ENCODE assay signal across 17 cellular contexts in the genomic region with DNA sequence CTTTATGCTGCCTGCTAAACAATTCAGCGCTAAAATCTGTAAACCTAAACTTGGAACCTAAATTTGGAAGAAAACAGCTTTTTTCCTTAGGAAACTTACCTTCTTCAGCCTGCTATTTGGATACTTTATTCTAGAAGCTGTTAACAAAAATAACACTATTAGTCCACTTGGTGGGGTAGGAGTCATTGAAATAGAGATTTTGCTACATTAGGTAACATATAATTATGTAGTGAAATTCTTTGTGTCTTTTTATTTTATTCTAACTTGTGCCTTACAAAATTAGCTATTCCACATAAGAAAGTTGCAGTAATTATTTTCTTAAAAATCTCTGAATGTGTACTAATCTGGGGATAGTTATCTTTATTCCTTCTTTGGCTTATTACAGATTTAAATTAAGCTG.
DNase-seq lines count a peak whose midpoint lies in the region; ATAC-seq, FAIRE-seq and TF ChIP-seq lines count a peak whose summit lies in the region.
"Had no signal": no experiment of that assay in that cellular context is flagged by ENCODE, and none has a peak within 500 bp of the region (broad histone marks: within the 10 kb centered on the region; RNA-seq: fewer than 3 reads in every experiment).

No MANE protein-coding gene starts in this region.

- no peak for FAIRE-seq in HepG2 (lab: Jason Lieb, UNC)
- FAIRE-seq: G401.6 had no signal

- no peaks in the 10 kb centered on the region for H3K23me2 ChIP-seq in H9 (ENCODE audit: insufficient read length, low read depth, low read length, poor library complexity, severe bottlenecking)

- H3K4me1 ChIP-seq in H9 (ENCODE audit: insufficient read depth, low read length) (no peaks in the 10 kb centered on the region), HepG2 (ENCODE audit: insufficient read depth, low read length) (no peaks in the 10 kb centered on the region)
- H3K4me1 ChIP-seq: lower lobe of right lung, thyroid gland had no signal

- TF ChIP-seq CTCF in H9 (conservative IDR thresholded peaks at IDR 0.05): peak; percentile 48; the same call in 2 of the 3 replicates
- TF ChIP-seq CTCF in HepG2 (CRISPR knock-in tag; IDR thresholded peaks at IDR 0.05): peak; percentile 29; the same call in 1 of the 2 replicates

- no TSS peak for BruUV-seq in HepG2 (replicated peaks; lab: Mats Ljungman, UMichigan)

- no peak overlapping the region for H2BK20ac ChIP-seq in H9 (ENCODE audit: low read depth, low read length, poor library complexity, severe bottlenecking)

- H4K8ac ChIP-seq in H9 (replicated peaks; ENCODE audit: insufficient read length, low read depth, low read length): no peak overlapping the region

- no CpG with 5 or more reads among the region's 1 CpG for WGBS in H9 (ENCODE audit: extremely low coverage, insufficient read length, low lambda C conversion rate)
- 36% methylated on average over 1 of the region's 1 CpG for WGBS in HepG2 (ENCODE audit: low lambda C conversion rate)

- no peak overlapping the region for H3K56ac ChIP-seq in H9 (ENCODE audit: insufficient read length, low read depth, low read length)

- H3K4me3 Mint-ChIP-seq in H9: no peak overlapping the region

- no peaks in the 10 kb centered on the region for H3K36me3 ChIP-seq in HepG2 (replicated peaks in 1 of 2; ENCODE audit: control insufficient read depth in 1 of 2, insufficient read depth in 2 of 2, low read length in 2 of 2)
- H3K36me3 ChIP-seq: lower lobe of right lung, thyroid gland had no signal

- H3K9ac ChIP-seq in H9 (ENCODE audit: extremely low read depth, insufficient read length, low read length) (no peak overlapping the region), HepG2 (ENCODE audit: insufficient read depth, low read depth, low read length) (no peak overlapping the region)

- H3K27me3 ChIP-seq in H9 (ENCODE audit: insufficient read depth, low read length) (no peaks in the 10 kb centered on the region), HepG2 (ENCODE audit: control insufficient read depth in 1 of 2, insufficient read depth in 2 of 2, low read length in 2 of 2) (no peaks in the 10 kb centered on the region)
- H3K27me3 ChIP-seq: thyroid gland had no signal

- no peak overlapping the region for H4K91ac ChIP-seq in H9 (ENCODE audit: insufficient read length, low read depth, low read length)

- no peak overlapping the region for H2BK15ac ChIP-seq in H9 (ENCODE audit: low read depth, low read length)

- no peak for TF ChIP-seq EP300 in HepG2 (IDR thresholded peaks at IDR 0.05; ENCODE audit: low read depth in 2 of 2, low read length in 2 of 2)
- no peak for TF ChIP-seq EP300 in HepG2 (CRISPR knock-in tag; IDR thresholded peaks at IDR 0.05; ENCODE audit: borderline replicate concordance)

- no peaks in the 10 kb centered on the region for H3K36me3 Mint-ChIP-seq in H9 (ENCODE audit: insufficient read depth in 1 of 3, low read depth in 3 of 3)

- H3K4me2 ChIP-seq in H9 (ENCODE audit: insufficient read depth, insufficient read length, low read length): no peak overlapping the region
- H3K4me2 ChIP-seq in HepG2 (ENCODE audit: low read depth, low read length): no peak overlapping the region

- no peak overlapping the region for H2AK5ac ChIP-seq in H9 (ENCODE audit: insufficient read length, low read length)

- no peak overlapping the region for H2BK120ac ChIP-seq in H9 (ENCODE audit: low read depth, low read length, poor library complexity, severe bottlenecking)

- H3K27ac ChIP-seq in H9 (ENCODE audit: insufficient read length, low read depth, low read length) (no peak overlapping the region), HepG2 (ENCODE audit: extremely low read length, insufficient read depth, low read length) (no peak overlapping the region)
- H3K27ac ChIP-seq: lower lobe of right lung, thyroid gland had no signal

- no peak for TF ChIP-seq RAD21 in HepG2 (CRISPR knock-in tag; IDR thresholded peaks at IDR 0.05)

- in situ Hi-C loops in ACHN (cut with HindIII; ENCODE audit: low pct_ligation_motif_present, low pct_unique_long_range_greater_than_20kb, low sequenced_read_pairs) (no loop called here), SK-MEL-5 (cut with HindIII; ENCODE audit: low pct_unique_long_range_greater_than_20kb, low sequenced_read_pairs) (no loop called here), HepG2 (cut with HindIII; ENCODE audit: extremely low pct_ligation_motif_present, low pct_unique_long_range_greater_than_20kb) (no loop called here)

- CTCF ChIA-PET in HepG2 (lab: Yijun Ruan, JAX; ENCODE audit: low intra/inter-chr PET ratio, low total read pairs): interaction anchor here (1.5 kb wide), 1 partner anchor 576 kb away, joined by 6 read pairs; no protein-coding TSS in a partner anchor

- POLR2A ChIA-PET in HepG2 (lab: Yijun Ruan, JAX): no interaction called here

- H3K18ac ChIP-seq in H9 (ENCODE audit: insufficient read length, low read depth, low read length): no peak overlapping the region

- H3K9me3 Mint-ChIP-seq in H9: no peaks in the 10 kb centered on the region

- DNase-seq in ACHN (peak; percentile 16), H9 (no peak), SK-MEL-5 (ENCODE audit: low read depth, low spot score) (peak; percentile 28), HepG2 (ENCODE audit: low spot score) (peak; percentile 18), NCI-H226 (no peak), RPMI8226 (no peak)
- no peak for DNase-seq in stimulated activated CD4-positive, alpha-beta T cell treated with anti-CD3 and anti-CD28 coated beads, Interleukin-4, amount 100 ng/mL, for 24 hours
- DNase-seq: anterior cingulate cortex; COR-L47; GOT3; KG1; lower lobe of right lung; Right ventricle myocardium superior; stimulated activated naive CD4-positive, alpha-beta T cell; thyroid gland had no signal

- intact Hi-C loops in HepG2 (cut with micrococcal nuclease; ENCODE audit: unreplicated experiment): loop anchor here (1.0 to 5.0 kb wide), 2 partner anchors 358 to 576 kb away; no protein-coding TSS in a partner anchor

- no peaks in the 10 kb centered on the region for H3K79me1 ChIP-seq in H9 (ENCODE audit: insufficient read depth, low read depth, low read length, poor library complexity, severe bottlenecking)

- H3T11ph ChIP-seq in H9 (ENCODE audit: low read length): no peak overlapping the region

- no peak overlapping the region for H3K4me3 ChIP-seq in HepG2 (replicated peaks in 1 of 3; ENCODE audit: insufficient read depth in 1 of 3, low read depth in 2 of 3, low read length in 3 of 3)
- H3K4me3 ChIP-seq: lower lobe of right lung, thyroid gland had no signal

- no peak overlapping the region for H4K5ac ChIP-seq in H9 (ENCODE audit: insufficient read length, low read depth, low read length)

- H3K23ac ChIP-seq in H9 (ENCODE audit: insufficient read length, low read depth, low read length): no peak overlapping the region

- H3K4me1 Mint-ChIP-seq in H9: peaks cover 15 to 18% of the 10 kb centered on the region in 2 experiments

- no peak overlapping the region for H3K4ac ChIP-seq in H9 (ENCODE audit: low read depth, low read length)

- no peak overlapping the region for H2BK12ac ChIP-seq in H9 (ENCODE audit: insufficient read length, low read depth, low read length)

- H4K20me1 ChIP-seq in H9 (ENCODE audit: control insufficient read depth, insufficient read depth, insufficient read length) (no peaks in the 10 kb centered on the region), HepG2 (ENCODE audit: insufficient read depth, low read length) (no peaks in the 10 kb centered on the region)

- no peak for TF ChIP-seq POLR2A in HepG2 (IDR thresholded peaks at IDR 0.05; ENCODE audit: insufficient read depth in 1 of 2, low read depth in 2 of 2, low read length in 2 of 2)

- H3K14ac ChIP-seq in H9 (ENCODE audit: insufficient read depth, low read length): no peak overlapping the region

- ATAC-seq in HepG2: no peak
- ATAC-seq: lower lobe of right lung, sciatic nerve had no signal

- H3K27me3 Mint-ChIP-seq in H9 (ENCODE audit: low read depth): no peaks in the 10 kb centered on the region

- H3K79me2 ChIP-seq in H9 (ENCODE audit: insufficient read depth, low read length): no peaks in the 10 kb centered on the region
- H3K79me2 ChIP-seq in HepG2 (ENCODE audit: insufficient read depth, low read length): no peaks in the 10 kb centered on the region

- H3K9me3 ChIP-seq in H9 (ENCODE audit: control insufficient read depth, low read depth, low read length) (no peaks in the 10 kb centered on the region), HepG2 (ENCODE audit: low read length) (no peaks in the 10 kb centered on the region)
- H3K9me3 ChIP-seq: lower lobe of right lung, thyroid gland had no signal

- H3K27ac Mint-ChIP-seq in H9: peak overlapping the region in 1 of 3 experiments; percentile 38; a peak in 1 of 7 replicates

- H2BK5ac ChIP-seq in H9 (ENCODE audit: insufficient read length, low read length): no peak overlapping the region

- H2AFZ ChIP-seq in H9 (ENCODE audit: low read length): no peak overlapping the region
- no peak overlapping the region for H2AFZ ChIP-seq in HepG2 (ENCODE audit: low read length)

TF ChIP-seq in HepG2, 621 proteins besides CTCF, POLR2A, EP300 and RAD21:
- TF ChIP-seq, protein P1, sequence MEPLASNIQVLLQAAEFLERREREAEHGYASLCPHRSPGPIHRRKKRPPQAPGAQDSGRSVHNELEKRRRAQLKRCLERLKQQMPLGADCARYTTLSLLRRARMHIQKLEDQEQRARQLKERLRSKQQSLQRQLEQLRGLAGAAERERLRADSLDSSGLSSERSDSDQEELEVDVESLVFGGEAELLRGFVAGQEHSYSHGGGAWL (CRISPR knock-in tag; IDR thresholded peaks at IDR 0.05): no peak
- peak; percentile 68 for TF ChIP-seq STAG1 (CRISPR knock-in tag; IDR thresholded peaks at IDR 0.05)
- no peak for TF ChIP-seq ZNF607 (CRISPR knock-in tag; IDR thresholded peaks at IDR 0.05; ENCODE audit: borderline replicate concordance)
- TF ChIP-seq PHF20 (CRISPR knock-in tag; IDR thresholded peaks at IDR 0.05): no peak
- TF ChIP-seq ZMYM4 (CRISPR knock-in tag; IDR thresholded peaks at IDR 0.05): no peak
- no peak for TF ChIP-seq RFXAP (CRISPR knock-in tag; IDR thresholded peaks at IDR 0.05; ENCODE audit: borderline replicate concordance)
- no peak for TF ChIP-seq ATAD3A (CRISPR knock-in tag; IDR thresholded peaks at IDR 0.05)

Comparison
In these comparisons a context has a peak if more than half of its experiments do, and no peak if none do; other contexts are left out.
1. DNase-seq: peak in ACHN (single experiment), SK-MEL-5 (single experiment) and HepG2 (single experiment); none in H9 (single experiment), NCI-H226 (single experiment), RPMI8226 (single experiment) and stimulated activated CD4-positive, alpha-beta T cell treated with anti-CD3 and anti-CD28 coated beads, Interleukin-4, amount 100 ng/mL, for 24 hours (single experiment).